In the genomic region with DNA sequence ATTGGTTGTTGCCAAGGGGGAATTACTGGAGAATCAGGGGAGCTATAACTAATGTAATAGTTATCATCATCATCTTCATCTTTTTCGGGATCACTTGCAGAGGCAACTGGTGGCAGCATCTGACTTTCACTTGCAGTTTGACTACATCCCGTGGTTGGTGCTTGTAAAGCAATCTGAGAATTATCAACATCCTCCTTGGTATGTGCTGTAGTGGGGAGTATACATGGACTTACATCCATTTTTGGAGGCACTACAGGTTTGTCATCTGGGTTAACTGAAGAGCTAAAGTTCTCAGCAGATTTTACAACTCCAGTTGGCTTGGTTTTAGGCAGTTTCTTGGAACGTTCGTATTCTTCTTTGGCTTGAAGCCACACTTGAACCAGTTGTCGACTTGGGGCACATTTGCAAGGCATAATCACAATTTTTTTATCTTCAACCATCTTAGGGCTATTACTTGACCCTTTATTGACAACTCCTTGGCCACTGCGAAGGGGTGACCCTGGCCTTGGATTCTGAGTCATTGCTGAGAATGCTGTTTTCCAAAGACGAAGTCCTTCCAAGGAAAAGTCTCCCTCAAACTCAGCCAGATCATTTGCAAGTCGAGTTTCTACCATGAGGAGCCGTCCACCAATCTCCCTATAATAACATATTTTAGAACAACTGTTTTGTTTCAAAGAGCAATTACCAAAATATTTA, we compare ENCODE assay signal across 19 cellular contexts.
A peak's percentile ranks its signal among the peaks of the same experiment; 100 is the strongest.
DNase-seq lines count a peak whose midpoint lies in the region; ATAC-seq lines count a peak whose summit lies in the region.
"Had no signal": no experiment of that assay in that cellular context is flagged by ENCODE, and none has a peak within 500 bp of the region (broad histone marks: within the 10 kb centered on the region; RNA-seq: fewer than 3 reads in every experiment).

No MANE protein-coding gene starts in this region.

- H3K4me1 ChIP-seq in GM23248 (ENCODE audit: insufficient read depth) (peaks cover 7% of the 10 kb centered on the region; the same call in 1 of the 2 replicates), rectal smooth muscle tissue (ENCODE audit: control insufficient read depth, insufficient read depth, low read length) (peaks cover 9% of the 10 kb centered on the region)
- H3K4me1 ChIP-seq: foreskin keratinocyte had no signal

- POLR2A ChIA-PET in activated CD4-positive, alpha-beta memory T cell treated with anti-CD3 and anti-CD28 coated beads, Interleukin-2, amount 10 ng/mL, durations not matched to agents 7 days and 5 days (lab: Charles Lee), result no interaction called here

- no peak overlapping the region for H2AFZ ChIP-seq in GM23248

- H3K36me3 Mint-ChIP-seq in activated CD4-positive, alpha-beta T cell treated with anti-CD3 and anti-CD28 coated beads, Interleukin-2, amount 10 ng/mL, durations not matched to agents 24 days and 14 days (ENCODE audit: low read depth), result peaks cover 24% of the 10 kb centered on the region
- peaks cover 21% of the 10 kb centered on the region for H3K36me3 Mint-ChIP-seq in activated CD4-positive, alpha-beta memory T cell treated with anti-CD3 and anti-CD28 coated beads, Interleukin-2, amount 10 ng/mL, durations not matched to agents 7 days and 5 days (ENCODE audit: low read depth)

- peak overlapping the region; percentile 8 for H3K27ac Mint-ChIP-seq in activated CD4-positive, alpha-beta T cell treated with anti-CD3 and anti-CD28 coated beads, Interleukin-2, amount 10 ng/mL, durations not matched to agents 24 days and 14 days
- no peak overlapping the region for H3K27ac Mint-ChIP-seq in activated CD4-positive, alpha-beta memory T cell treated with anti-CD3 and anti-CD28 coated beads, Interleukin-2, amount 10 ng/mL, durations not matched to agents 7 days and 5 days

- 0 out of 2 replicates have a peak, but pooled peaks cover 9% of the 10 kb centered on the region for H3F3A ChIP-seq in GM23248 (ENCODE audit: insufficient read depth)

- intact Hi-C loops in activated CD4-positive, alpha-beta T cell treated with anti-CD3 and anti-CD28 coated beads, Interleukin-2, amount 10 ng/mL, durations not matched to agents 24 days and 14 days (cut with micrococcal nuclease), result no loop called here
- intact Hi-C loops in Right ventricle myocardium superior (cut with DNase I), result loop anchor here (10.0 kb wide), 2 partner anchors 117 to 277 kb away; a partner anchor contains a TSS

- no peaks in the 10 kb centered on the region for H3K27me3 Mint-ChIP-seq in activated CD4-positive, alpha-beta T cell treated with anti-CD3 and anti-CD28 coated beads, Interleukin-2, amount 10 ng/mL, durations not matched to agents 24 days and 14 days
- H3K27me3 Mint-ChIP-seq in activated CD4-positive, alpha-beta memory T cell treated with anti-CD3 and anti-CD28 coated beads, Interleukin-2, amount 10 ng/mL, durations not matched to agents 7 days and 5 days, result no peaks in the 10 kb centered on the region

- H3K9me3 ChIP-seq in GM23248 (ENCODE audit: low read depth), result no peaks in the 10 kb centered on the region
- H3K9me3 ChIP-seq: neutrophil had no signal

- no peak overlapping the region for H3K4me2 ChIP-seq in GM23248 (ENCODE audit: unreplicated experiment)

- H3K27ac ChIP-seq in GM23248 (0 out of 2 replicates have a peak overlapping the region, but pooled peaks have one; percentile 2), rectal smooth muscle tissue (ENCODE audit: low read depth, low read length) (peak overlapping the region; percentile 64)
- H3K27ac ChIP-seq: foreskin keratinocyte, neutrophil had no signal

- no peaks in the 10 kb centered on the region for H3K9me2 ChIP-seq in GM23248 (ENCODE audit: insufficient read depth)

- ATAC-seq in Right ventricle myocardium superior (ENCODE audit: poor library complexity), result no peak
- ATAC-seq: foreskin keratinocyte had no signal

- H3K27me3 ChIP-seq in GM23248 (replicated peaks; ENCODE audit: insufficient read depth), result no peaks in the 10 kb centered on the region
- no peaks in the 10 kb centered on the region for H3K27me3 ChIP-seq in rectal smooth muscle tissue (ENCODE audit: control insufficient read depth, insufficient read depth, low read length)
- H3K27me3 ChIP-seq: foreskin keratinocyte, neutrophil had no signal

- no peaks in the 10 kb centered on the region for H4K20me1 ChIP-seq in GM23248 (ENCODE audit: insufficient read depth)

- no peak overlapping the region for H3K4me3 Mint-ChIP-seq in activated CD4-positive, alpha-beta T cell treated with anti-CD3 and anti-CD28 coated beads, Interleukin-2, amount 10 ng/mL, durations not matched to agents 24 days and 14 days
- H3K4me3 Mint-ChIP-seq in activated CD4-positive, alpha-beta memory T cell treated with anti-CD3 and anti-CD28 coated beads, Interleukin-2, amount 10 ng/mL, durations not matched to agents 7 days and 5 days, result no peak overlapping the region
- H3K4me3 Mint-ChIP-seq: CD4-positive, CD25-positive, alpha-beta regulatory T cell had no signal

- H3K9me3 Mint-ChIP-seq in activated CD4-positive, alpha-beta T cell treated with anti-CD3 and anti-CD28 coated beads, Interleukin-2, amount 10 ng/mL, durations not matched to agents 24 days and 14 days, result no peaks in the 10 kb centered on the region
- H3K9me3 Mint-ChIP-seq in activated CD4-positive, alpha-beta memory T cell treated with anti-CD3 and anti-CD28 coated beads, Interleukin-2, amount 10 ng/mL, durations not matched to agents 7 days and 5 days, result no peaks in the 10 kb centered on the region
- H3K9me3 Mint-ChIP-seq: CD4-positive, CD25-positive, alpha-beta regulatory T cell had no signal

- in situ Hi-C loops in GM23248 (cut with MboI), result no loop called here

- peaks cover 49% of the 10 kb centered on the region for H3K36me3 ChIP-seq in GM23248 (ENCODE audit: low read depth)
- no peaks in the 10 kb centered on the region for H3K36me3 ChIP-seq in rectal smooth muscle tissue (ENCODE audit: control insufficient read depth, insufficient read depth, low read length)

- H3K4me3 ChIP-seq in GM23248, result no peak overlapping the region
- no peak overlapping the region for H3K4me3 ChIP-seq in rectal smooth muscle tissue (ENCODE audit: low read length)

- 32 to 40% methylated on average over 9 of the region's 9 CpGs for WGBS in GM23248 (ENCODE audit: low coverage in 1 of 2, low lambda C conversion rate in 2 of 2, missing lambda C conversion rate in 2 of 2), 2 experiments

- peak; percentile 77 for DNase-seq in activated CD4-positive, alpha-beta T cell treated with anti-CD3 and anti-CD28 coated beads, Interleukin-2, amount 10 ng/mL, durations not matched to agents 24 days and 14 days
- DNase-seq in activated CD4-positive, alpha-beta T cell treated with anti-CD3 and anti-CD28 coated beads, Interleukin-2, amount 50 U/mL, for 1 hour, result no peak
- DNase-seq in GM23248 (no peak), UCSD-AML1 (lab: John Stamatoyannopoulos, UW; ENCODE audit: unreplicated experiment) (no peak), Right ventricle myocardium superior (no peak), AG08396 (ENCODE audit: low spot score) (no peak)
- DNase-seq in activated CD4-positive, alpha-beta memory T cell treated with anti-CD3 and anti-CD28 coated beads, Interleukin-2, amount 10 ng/mL, durations not matched to agents 7 days and 5 days, result peak; percentile 32
- DNase-seq: activated CD4-positive, alpha-beta T cell treated with anti-CD3 and anti-CD28 coated beads for 1 hour; activated effector memory CD4-positive, alpha-beta T cell treated with anti-CD3 and anti-CD28 coated beads, Interleukin-2, amount 50 U/mL, for 16 hours; effector CD4-positive, alpha-beta T cell; foreskin keratinocyte; HCEC 1CT; NCI-H2081; NCI-H69; RPMI8226; stimulated activated CD4-positive, alpha-beta T cell treated with anti-CD3 and anti-CD28 coated beads, Interleukin-4, amount 100 ng/mL, for 1 hour had no signal

- H3K79me2 ChIP-seq in GM23248 (ENCODE audit: insufficient read depth), result peaks cover 9% of the 10 kb centered on the region; the same call in 1 of the 2 replicates

- CTCF ChIA-PET in activated CD4-positive, alpha-beta memory T cell treated with anti-CD3 and anti-CD28 coated beads, Interleukin-2, amount 10 ng/mL, durations not matched to agents 7 days and 5 days (lab: Charles Lee), result interaction anchor here (1.4 kb wide), 1 partner anchor 13 kb away, joined by 3 read pairs; no protein-coding TSS in a partner anchor

- peaks cover 13% of the 10 kb centered on the region for H3K4me1 Mint-ChIP-seq in activated CD4-positive, alpha-beta T cell treated with anti-CD3 and anti-CD28 coated beads, Interleukin-2, amount 10 ng/mL, durations not matched to agents 24 days and 14 days
- peaks cover 16% of the 10 kb centered on the region for H3K4me1 Mint-ChIP-seq in activated CD4-positive, alpha-beta memory T cell treated with anti-CD3 and anti-CD28 coated beads, Interleukin-2, amount 10 ng/mL, durations not matched to agents 7 days and 5 days

- no peak overlapping the region for H3K9ac ChIP-seq in GM23248
- no peak overlapping the region for H3K9ac ChIP-seq in rectal smooth muscle tissue (ENCODE audit: low read length)

Comparison
In these comparisons a context has a peak if more than half of its experiments do, and no peak if none do; other contexts are left out.
1. DNase-seq: peak in activated CD4-positive, alpha-beta T cell treated with anti-CD3 and anti-CD28 coated beads, Interleukin-2, amount 10 ng/mL, durations not matched to agents 24 days and 14 days (single experiment) and activated CD4-positive, alpha-beta memory T cell treated with anti-CD3 and anti-CD28 coated beads, Interleukin-2, amount 10 ng/mL, durations not matched to agents 7 days and 5 days (single experiment); none in activated CD4-positive, alpha-beta T cell treated with anti-CD3 and anti-CD28 coated beads, Interleukin-2, amount 50 U/mL, for 1 hour (single experiment), GM23248 (single experiment), UCSD-AML1 (single experiment), Right ventricle myocardium superior (single experiment) and AG08396 (single experiment).